Comparison of ENCODE assay signal across 6 cellular contexts in the genomic region with DNA sequence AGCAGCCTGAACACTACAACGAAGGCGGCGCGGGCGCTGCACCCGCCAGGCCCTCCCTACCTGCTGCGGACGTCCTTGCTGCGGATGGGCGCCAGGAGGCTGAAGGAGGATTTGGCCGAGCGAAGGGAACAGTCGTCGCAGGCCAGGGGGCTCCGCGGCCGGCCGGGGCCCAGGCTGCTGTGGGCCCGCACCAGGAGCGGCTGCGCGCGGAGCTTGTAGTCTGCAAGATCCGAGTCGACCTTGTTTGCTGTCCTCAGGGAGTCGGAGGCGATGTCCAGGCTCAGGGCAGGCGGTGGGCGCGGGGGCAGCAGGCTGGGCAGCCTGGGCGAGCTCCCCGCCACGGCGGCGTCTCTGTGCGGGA. TPM values are rescaled to one million over a fixed set of nuclear protein-coding genes. Genes with fewer than 3 reads are reported as not detected.
A peak's percentile ranks its signal among the peaks of the same experiment; 100 is the strongest.
DNase-seq lines count a peak whose midpoint lies in the region; ATAC-seq and TF ChIP-seq lines count a peak whose summit lies in the region.

No MANE protein-coding gene starts in this region.

- H3K4me3 ChIP-seq in ACC112 (ENCODE audit: low read depth, low read length) (peak overlapping the region; percentile 90), astrocyte of the spinal cord (ENCODE audit: low read depth, low read length) (peak overlapping the region; percentile 69)
- H3K4me3 ChIP-seq in naive thymus-derived CD4-positive, alpha-beta T cell (ENCODE audit: low read length) = peak overlapping the region; percentile 64

- no peak overlapping the region for H4K5ac ChIP-seq in H9 (ENCODE audit: insufficient read length, low read depth, low read length)

- H3K27me3 ChIP-seq in ACC112 (ENCODE audit: insufficient read depth, low read length) = no peaks in the 10 kb centered on the region
- H3K27me3 ChIP-seq in H9 (ENCODE audit: insufficient read depth, low read length) = no peaks in the 10 kb centered on the region
- H3K27me3 ChIP-seq in naive thymus-derived CD4-positive, alpha-beta T cell (ENCODE audit: control insufficient read depth in 2 of 2, insufficient read depth in 2 of 2, low read length in 2 of 2) = no peaks in the 10 kb centered on the region

- no peak overlapping the region for H3K56ac ChIP-seq in H9 (ENCODE audit: insufficient read length, low read depth, low read length)

- no peak overlapping the region for H2AK5ac ChIP-seq in H9 (ENCODE audit: insufficient read length, low read length)

- no peak overlapping the region for H2BK15ac ChIP-seq in H9 (ENCODE audit: low read depth, low read length)

- CTCF ChIA-PET in naive thymus-derived CD4-positive, alpha-beta T cell (lab: Charles Lee) = interaction anchor here (0.5 kb wide), 1 partner anchor 591 kb away, joined by 3 read pairs; no protein-coding TSS in a partner anchor

- no peak overlapping the region for H3K23ac ChIP-seq in H9 (ENCODE audit: insufficient read length, low read depth, low read length)

- peak overlapping the region; percentile 89 for H3K4me2 ChIP-seq in H9 (ENCODE audit: insufficient read depth, insufficient read length, low read length)

- H3K4ac ChIP-seq in H9 (ENCODE audit: low read depth, low read length) = no peak overlapping the region

- no peak overlapping the region for H4K8ac ChIP-seq in H9 (replicated peaks; ENCODE audit: insufficient read length, low read depth, low read length)

- no peak overlapping the region for H2BK5ac ChIP-seq in H9 (ENCODE audit: insufficient read length, low read length)

- intact Hi-C loops in naive thymus-derived CD4-positive, alpha-beta T cell (cut with micrococcal nuclease) = loop anchor here in 1 of 2 donors (2.0 kb wide), 2 partner anchors 28 to 36 kb away; a partner anchor contains a TSS

- no CpG with 5 or more reads among the region's 36 CpGs for WGBS in H9 (ENCODE audit: extremely low coverage, insufficient read length, low lambda C conversion rate)

- no peak overlapping the region for H3K27ac Mint-ChIP-seq in H9
- peak overlapping the region in 8 of 9 donors; percentile 67 to 90 (median 80) for H3K27ac Mint-ChIP-seq in naive thymus-derived CD4-positive, alpha-beta T cell

- H3K14ac ChIP-seq in H9 (ENCODE audit: insufficient read depth, low read length) = peak overlapping the region; percentile 44; the same call in 1 of the 2 replicates

- no peak overlapping the region for H2BK20ac ChIP-seq in H9 (ENCODE audit: low read depth, low read length, poor library complexity, severe bottlenecking)

- H3T11ph ChIP-seq in H9 (ENCODE audit: low read length) = no peak overlapping the region

- no peaks in the 10 kb centered on the region for H3K27me3 Mint-ChIP-seq in H9 (ENCODE audit: low read depth)
- H3K27me3 Mint-ChIP-seq in naive thymus-derived CD4-positive, alpha-beta T cell = no peaks in the 10 kb centered on the region

- POLR2A ChIA-PET in naive thymus-derived CD4-positive, alpha-beta T cell (lab: Charles Lee) = interaction anchor here (1.0 to 1.6 kb wide), 2 partner anchors 27 to 29 kb away, joined by 3 to 7 read pairs; no protein-coding TSS in a partner anchor

- TF ChIP-seq CTCF in H9 (conservative IDR thresholded peaks at IDR 0.05) = no peak
- TF ChIP-seq CTCF in astrocyte of the spinal cord (IDR thresholded peaks at IDR 0.05; ENCODE audit: low read depth, low read length) = no peak

- in situ Hi-C loops in astrocyte of the spinal cord (cut with HindIII; ENCODE audit: low sequenced_read_pairs) = no loop called here

- no peaks in the 10 kb centered on the region for H3K36me3 ChIP-seq in ACC112 (ENCODE audit: insufficient read depth, low read length)
- peaks cover 0 to 43% (median 0%) of the 10 kb centered on the region in 3 experiments for H3K36me3 ChIP-seq in naive thymus-derived CD4-positive, alpha-beta T cell (ENCODE audit: control insufficient read depth in 2 of 3, insufficient read depth in 3 of 3, low read length in 3 of 3)

- H3K27ac ChIP-seq in ACC112 (ENCODE audit: low read depth, low read length) = no peak overlapping the region
- no peak overlapping the region for H3K27ac ChIP-seq in H9 (ENCODE audit: insufficient read length, low read depth, low read length)
- peak overlapping the region; percentile 84 for H3K27ac ChIP-seq in naive thymus-derived CD4-positive, alpha-beta T cell (ENCODE audit: low read depth, low read length)

- peaks cover 13% of the 10 kb centered on the region for H3K4me1 ChIP-seq in ACC112 (ENCODE audit: control insufficient read depth, insufficient read depth, low read length, unreplicated experiment)
- H3K4me1 ChIP-seq in H9 (ENCODE audit: insufficient read depth, low read length) = no peaks in the 10 kb centered on the region
- peaks cover 21% of the 10 kb centered on the region in 2 donors for H3K4me1 ChIP-seq in naive thymus-derived CD4-positive, alpha-beta T cell (ENCODE audit: control insufficient read depth in 2 of 2, insufficient read depth in 2 of 2, low read length in 2 of 2)

- no peak overlapping the region for H2BK120ac ChIP-seq in H9 (ENCODE audit: low read depth, low read length, poor library complexity, severe bottlenecking)

- DNase-seq in H9 = no peak
- DNase-seq in astrocyte of the spinal cord (ENCODE audit: low read depth, low spot score) = peak; percentile 3
- peak in 2 of 9 donors; percentile 11 to 18 for DNase-seq in naive thymus-derived CD4-positive, alpha-beta T cell
- no peak for DNase-seq in stimulated activated CD4-positive, alpha-beta T cell treated with anti-CD3 and anti-CD28 coated beads, Interleukin-1b, Interleukin-23, amount 100 ng/mL, for 48 hours

- peaks cover 2% of the 10 kb centered on the region for H3K79me1 ChIP-seq in H9 (ENCODE audit: insufficient read depth, low read depth, low read length, poor library complexity, severe bottlenecking)

- H2AFZ ChIP-seq in ACC112 (ENCODE audit: low read length, unreplicated experiment) = peak overlapping the region; percentile 29
- no peak overlapping the region for H2AFZ ChIP-seq in H9 (ENCODE audit: low read length)

- H3K9me3 ChIP-seq in H9 (ENCODE audit: control insufficient read depth, low read depth, low read length) = no peaks in the 10 kb centered on the region
- no peaks in the 10 kb centered on the region for H3K9me3 ChIP-seq in naive thymus-derived CD4-positive, alpha-beta T cell (ENCODE audit: control insufficient read depth in 2 of 3, low read length in 3 of 3)

- peaks cover 5 to 39% (median 22%) of the 10 kb centered on the region in 3 experiments for H3K36me3 Mint-ChIP-seq in H9 (ENCODE audit: insufficient read depth in 1 of 3, low read depth in 3 of 3)
- H3K36me3 Mint-ChIP-seq in naive thymus-derived CD4-positive, alpha-beta T cell = peaks cover 0 to 8% (median 3%) of the 10 kb centered on the region in 5 donors

- no peaks in the 10 kb centered on the region for H4K20me1 ChIP-seq in H9 (ENCODE audit: control insufficient read depth, insufficient read depth, insufficient read length)

- no peaks in the 10 kb centered on the region for H3K9me3 Mint-ChIP-seq in H9
- no peaks in the 10 kb centered on the region for H3K9me3 Mint-ChIP-seq in naive thymus-derived CD4-positive, alpha-beta T cell

- no peak overlapping the region for H4K91ac ChIP-seq in H9 (ENCODE audit: insufficient read length, low read depth, low read length)

- H3K79me2 ChIP-seq in ACC112 (ENCODE audit: control insufficient read depth, insufficient read depth, low read length, unreplicated experiment) = peaks cover 44% of the 10 kb centered on the region
- H3K79me2 ChIP-seq in H9 (ENCODE audit: insufficient read depth, low read length) = peaks cover 5% of the 10 kb centered on the region; the same call in 1 of the 2 replicates

- peak; percentile 8 for ATAC-seq in naive thymus-derived CD4-positive, alpha-beta T cell
- no peak for ATAC-seq in GM18861 (IDR thresholded peaks at IDR 0.05; ENCODE audit: unreplicated experiment)

- H3K4me1 Mint-ChIP-seq in H9 = peaks cover 15 to 16% of the 10 kb centered on the region in 2 experiments
- H3K4me1 Mint-ChIP-seq in naive thymus-derived CD4-positive, alpha-beta T cell = peaks cover 20 to 29% (median 26%) of the 10 kb centered on the region in 7 donors

- H2BK12ac ChIP-seq in H9 (ENCODE audit: insufficient read length, low read depth, low read length) = no peak overlapping the region

- peak overlapping the region; percentile 45 for H3K9ac ChIP-seq in H9 (ENCODE audit: extremely low read depth, insufficient read length, low read length)

- peak overlapping the region; percentile 82 to 86 for H3K4me3 Mint-ChIP-seq in H9
- peak overlapping the region; percentile 79 to 90 (median 85) for H3K4me3 Mint-ChIP-seq in naive thymus-derived CD4-positive, alpha-beta T cell

- H3K23me2 ChIP-seq in H9 (ENCODE audit: insufficient read length, low read depth, low read length, poor library complexity, severe bottlenecking) = peaks cover 14% of the 10 kb centered on the region

- no peak overlapping the region for H3K18ac ChIP-seq in H9 (ENCODE audit: insufficient read length, low read depth, low read length)

RNA-seq across cellular contexts. Expression of a gene that starts 1.1 kb away (rescaled TPM):
- 20.4 and 21.0 TPM in 2 replicates for total RNA-seq in H9 (2021)
- total RNA-seq in naive thymus-derived CD4-positive, alpha-beta T cell = 10 to 100 TPM; 15.7 to 23.8 (median 22.6) TPM
- 1 to 10 TPM; 2.3 to 4.3 TPM for polyA plus RNA-seq in naive thymus-derived CD4-positive, alpha-beta T cell

RNA-seq across cellular contexts. Expression of a gene that starts 28.1 kb away (rescaled TPM):
- total RNA-seq in H9 (2021) = 94.5 and 103 TPM in 2 replicates
- total RNA-seq in naive thymus-derived CD4-positive, alpha-beta T cell = 10 to 100 TPM; 60.5 to 86.3 (median 71.6) TPM
- polyA plus RNA-seq in naive thymus-derived CD4-positive, alpha-beta T cell = 10 to 100 TPM; 32.2 to 47.9 TPM

RNA-seq across cellular contexts. Expression of a gene that starts 28.1 kb away (rescaled TPM):
- 105 and 108 TPM in 2 replicates for total RNA-seq in H9 (2021)
- 10 to 100 TPM; 56.3 to 89.0 (median 66.6) TPM for total RNA-seq in naive thymus-derived CD4-positive, alpha-beta T cell
- polyA plus RNA-seq in naive thymus-derived CD4-positive, alpha-beta T cell = 10 to 100 TPM in 1 of 2 donors, 1 to 10 TPM in 1; 9.2 to 14.4 TPM

RNA-seq across cellular contexts. Expression of a gene that starts 38.6 kb away (rescaled TPM):
- total RNA-seq in H9 (2021) = 29.7 TPM in 2 replicates
- total RNA-seq in naive thymus-derived CD4-positive, alpha-beta T cell = 10 to 100 TPM; 10.0 to 16.3 (median 12.8) TPM
- 1 to 10 TPM; 1.2 to 2.7 TPM for polyA plus RNA-seq in naive thymus-derived CD4-positive, alpha-beta T cell

RNA-seq across cellular contexts. Expression of a gene that starts 44.3 kb away (rescaled TPM):
- 52.1 and 56.4 TPM in 2 replicates for total RNA-seq in H9 (2021)
- 10 to 100 TPM; 79.8 to 88.5 (median 86.1) TPM for total RNA-seq in naive thymus-derived CD4-positive, alpha-beta T cell
- 10 to 100 TPM; 25.4 to 42.9 TPM for polyA plus RNA-seq in naive thymus-derived CD4-positive, alpha-beta T cell

Comparison
In these comparisons a context has a peak if more than half of its experiments do, and no peak if none do; other contexts are left out.
1. H3K27ac Mint-ChIP-seq: peak in naive thymus-derived CD4-positive, alpha-beta T cell (8 of 9); none in H9 (0 of 3).
2. Peak in every context shown above with its lines, with median percentiles within 50 percentile points of each other: H3K4me3 ChIP-seq.